ENCODE assay signal across 1 cellular context in genomic region chr13:28751210-28751935, GRCh38.
TF ChIP-seq lines count a peak whose summit lies in the region.

No MANE protein-coding gene starts in this region.

TF ChIP-seq in GM12878, 131 proteins besides CTCF, POLR2A, EP300 and RAD21:
- TF ChIP-seq NFIC (IDR thresholded peaks at IDR 0.05; ENCODE audit: low read depth, low read length) (peak; percentile 28; the same call in 1 of the 2 replicates), PAX5 (IDR thresholded peaks at IDR 0.05; ENCODE audit: borderline replicate concordance, low read depth, low read length) (no peak), IRF3 (IDR thresholded peaks at IDR 0.05) (no peak), JUNB (IDR thresholded peaks at IDR 0.05) (peak; percentile 29; the same call in 1 of the 2 replicates), ETV6 (conservative IDR thresholded peaks at IDR 0.05 in 1 of 2, IDR thresholded peaks at IDR 0.05 in 1 of 2; ENCODE audit: borderline replicate concordance in 1 of 2, low read depth in 1 of 2) (peak in 1 of 2 experiments; percentile 63; a peak in 2 of 4 replicates), RFX5 (IDR thresholded peaks at IDR 0.05; ENCODE audit: low read depth, low read length) (no peak), RB1 (IDR thresholded peaks at IDR 0.05; ENCODE audit: borderline replicate concordance) (no peak), USF1 (IDR thresholded peaks at IDR 0.05; ENCODE audit: borderline replicate concordance, extremely low read length, insufficient read depth, low read depth, low read length) (no peak)
